ENCODE assay signal across 19 cellular contexts in the genomic region with DNA sequence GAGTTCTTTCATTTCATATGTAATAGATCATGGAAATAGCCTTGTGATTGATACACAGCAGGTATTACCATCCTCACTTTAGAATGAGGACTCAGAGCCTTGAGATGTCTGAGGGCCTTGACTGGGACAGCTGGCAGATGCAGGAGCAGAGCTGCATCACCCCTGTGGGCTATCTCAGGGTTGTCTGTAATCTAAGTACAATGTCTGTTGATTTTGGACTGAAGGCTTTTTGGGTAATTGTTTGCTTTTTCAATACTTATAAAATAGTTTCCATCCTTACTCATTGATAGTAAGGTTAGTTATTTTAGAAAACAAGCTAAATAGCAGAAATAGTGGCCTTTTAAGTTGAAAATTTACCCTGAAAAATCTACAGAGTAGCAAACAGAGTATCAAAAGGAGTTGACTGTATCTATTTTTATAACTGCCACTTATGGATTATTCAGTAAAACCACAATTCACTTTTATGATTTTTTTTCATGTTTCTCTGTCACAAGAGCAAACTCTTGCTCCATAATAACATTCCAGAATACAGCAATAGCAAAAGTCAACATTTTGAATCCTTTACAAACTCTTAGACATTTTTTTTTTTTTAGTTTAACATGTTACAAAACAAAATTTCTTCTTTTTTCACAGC.
DNase-seq lines count a peak whose midpoint lies in the region; ATAC-seq and TF ChIP-seq lines count a peak whose summit lies in the region.
"Had no signal": no experiment of that assay in that cellular context is flagged by ENCODE, and none has a peak within 500 bp of the region (broad histone marks: within the 10 kb centered on the region; RNA-seq: fewer than 3 reads in every experiment).

No MANE protein-coding gene starts in this region.

- H3K9ac ChIP-seq in IMR-90 (ENCODE audit: low read depth, low read length) (no peak overlapping the region), subcutaneous abdominal adipose tissue (ENCODE audit: low read length in 5 of 5) (no peak overlapping the region), trophoblast cell (ENCODE audit: low read length) (no peak overlapping the region)
- H3K9ac ChIP-seq: BLaER1, GM23248, KMS-11 had no signal

- H4K5ac ChIP-seq in IMR-90 (ENCODE audit: low read depth, low read length), result no peak overlapping the region

- ATAC-seq in IMR-90 (ENCODE audit: low read depth) (peak; percentile 86), HG02981 (IDR thresholded peaks at IDR 0.05; ENCODE audit: unreplicated experiment) (no peak)
- ATAC-seq: CD8-positive, alpha-beta T cell; Panc1 had no signal

- H4K8ac ChIP-seq in IMR-90 (ENCODE audit: low read depth in 2 of 2, low read length in 2 of 2) (no peak overlapping the region), trophoblast cell (ENCODE audit: low read depth, low read length) (no peak overlapping the region)

- H3K4me1 ChIP-seq in IMR-90 (ENCODE audit: control insufficient read depth, insufficient read depth, low read length), result peaks cover 5% of the 10 kb centered on the region
- H3K4me1 ChIP-seq in subcutaneous abdominal adipose tissue (ENCODE audit: control insufficient read depth in 5 of 5, insufficient read depth in 5 of 5, low read length in 5 of 5), result peaks cover 0 to 8% (median 0%) of the 10 kb centered on the region in 5 donors
- H3K4me1 ChIP-seq in trophoblast cell (ENCODE audit: control insufficient read depth in 1 of 2, insufficient read depth in 2 of 2, low read length in 2 of 2), result peaks cover 0 to under 1% of the 10 kb centered on the region in 2 experiments

- in situ Hi-C loops in IMR-90 (cut with MboI; ENCODE audit: low sequenced_read_pairs) (no loop called here), brain microvascular endothelial cell (cut with HindIII; ENCODE audit: low pct_ligation_motif_present, low sequenced_read_pairs) (no loop called here)

- no peak for TF ChIP-seq RAD21 in IMR-90 (IDR thresholded peaks at IDR 0.05; ENCODE audit: low read length)

- no peaks in the 10 kb centered on the region for H3K36me3 ChIP-seq in IMR-90 (ENCODE audit: control insufficient read depth, insufficient read depth, low read length)
- no peaks in the 10 kb centered on the region for H3K36me3 ChIP-seq in brain microvascular endothelial cell (replicated peaks)
- H3K36me3 ChIP-seq in subcutaneous abdominal adipose tissue (ENCODE audit: control insufficient read depth in 5 of 5, insufficient read depth in 5 of 5, low read length in 5 of 5), result no peaks in the 10 kb centered on the region
- H3K36me3 ChIP-seq in trophoblast cell (ENCODE audit: control insufficient read depth in 1 of 2, insufficient read depth in 2 of 2, low read length in 2 of 2), result no peaks in the 10 kb centered on the region
- H3K36me3 ChIP-seq: BLaER1 had no signal

- POLR2A ChIA-PET in IMR-90 (lab: Charles Lee; ENCODE audit: unreplicated experiment), result no interaction called here

- H3K4me3 ChIP-seq in IMR-90 (ENCODE audit: insufficient read depth, low read depth, low read length) (no peak overlapping the region), brain microvascular endothelial cell (ENCODE audit: low read depth, low read length) (no peak overlapping the region), fibroblast of the aortic adventitia (ENCODE audit: low read depth, low read length) (no peak overlapping the region), subcutaneous abdominal adipose tissue (ENCODE audit: low read depth in 1 of 5, low read length in 5 of 5) (no peak overlapping the region), trophoblast cell (ENCODE audit: low read depth, low read length) (no peak overlapping the region)
- H3K4me3 ChIP-seq: BLaER1, GM23248 had no signal

- no peak for TF ChIP-seq CTCF in IMR-90 (conservative IDR thresholded peaks at IDR 0.05; ENCODE audit: low read depth, low read length)
- TF ChIP-seq CTCF in brain microvascular endothelial cell (IDR thresholded peaks at IDR 0.05; ENCODE audit: low read depth, low read length, missing control alignments), result no peak
- no peak for TF ChIP-seq CTCF in fibroblast of the aortic adventitia (IDR thresholded peaks at IDR 0.05; ENCODE audit: insufficient read depth, low read length)

- no peak overlapping the region for H2BK15ac ChIP-seq in IMR-90 (ENCODE audit: low read depth, low read length)

- no TSS peak for BruUV-seq in IMR-90 (replicated peaks; lab: Mats Ljungman, UMichigan)

- H3K4me2 ChIP-seq in IMR-90 (ENCODE audit: low read depth, low read length), result 0 out of 2 replicates have a peak overlapping the region, but pooled peaks have one; percentile 27
- H3K4me2 ChIP-seq in trophoblast cell (ENCODE audit: low read length), result no peak overlapping the region
- H3K4me2 ChIP-seq: BLaER1, KMS-11 had no signal

- intact Hi-C loops in IMR-90 (cut with micrococcal nuclease), result no loop called here

- peak; percentile 67 for DNase-seq in IMR-90
- DNase-seq in brain microvascular endothelial cell, result peak; percentile 53
- DNase-seq in fibroblast of the aortic adventitia (ENCODE audit: low read depth), result peak; percentile 50
- DNase-seq in AG20443 (ENCODE audit: low spot score), result no peak
- DNase-seq in trophoblast cell, result no peak
- no peak for DNase-seq in pons (ENCODE audit: low spot score)
- DNase-seq: CD8-positive, alpha-beta T cell; GM23248; HCEC 1CT; NCI-H1092; NCI-H146; NCI-H2081 treated with DMSO at 0.1 percent for 48 hours; NCI-H2227 treated with DMSO at 0.1 percent for 48 hours; NCI-H524 treated with DMSO at 0.1 percent for 48 hours had no signal

- H3K79me2 ChIP-seq in trophoblast cell (ENCODE audit: control insufficient read depth, insufficient read depth, low read length, poor library complexity), result no peaks in the 10 kb centered on the region

- H3K4ac ChIP-seq in IMR-90 (ENCODE audit: low read depth, low read length) (no peak overlapping the region), trophoblast cell (ENCODE audit: low read depth, low read length) (no peak overlapping the region)

- H4K12ac ChIP-seq in trophoblast cell (ENCODE audit: low read depth, low read length), result no peak overlapping the region

- H4K20me1 ChIP-seq in IMR-90 (ENCODE audit: insufficient read depth, low read length), result no peaks in the 10 kb centered on the region
- H4K20me1 ChIP-seq: BLaER1 had no signal

- H2BK20ac ChIP-seq in IMR-90 (ENCODE audit: low read depth, low read length), result no peak overlapping the region

- no peak overlapping the region for H3K56ac ChIP-seq in IMR-90 (ENCODE audit: extremely low read depth, insufficient read depth, low read length)

- H2AFZ ChIP-seq in IMR-90 (replicated peaks; ENCODE audit: low read length, poor library complexity), result no peak overlapping the region
- H2AFZ ChIP-seq in trophoblast cell (ENCODE audit: insufficient read depth, low read length, poor library complexity), result no peak overlapping the region
- H2AFZ ChIP-seq: GM23248 had no signal

- H2AK5ac ChIP-seq in IMR-90 (ENCODE audit: low read depth, low read length) (no peak overlapping the region), trophoblast cell (ENCODE audit: low read length) (no peak overlapping the region)

- no peak overlapping the region for H2BK12ac ChIP-seq in trophoblast cell (ENCODE audit: low read length)

- H3K14ac ChIP-seq in IMR-90 (replicated peaks; ENCODE audit: low read depth, low read length) (no peak overlapping the region), trophoblast cell (ENCODE audit: low read length) (no peak overlapping the region)

- dilution Hi-C loops in IMR-90 (cut with HindIII; ENCODE audit: low sequenced_read_pairs, unreplicated experiment), result no loop called here

- H2BK120ac ChIP-seq in IMR-90 (ENCODE audit: low read depth, low read length), result no peak overlapping the region; the same call in 1 of the 2 replicates
- no peak overlapping the region for H2BK120ac ChIP-seq in trophoblast cell (ENCODE audit: insufficient read depth, low read length, poor library complexity)

- no peaks in the 10 kb centered on the region for H3K79me1 ChIP-seq in IMR-90 (ENCODE audit: low read depth in 1 of 2, low read length in 2 of 2)
- H3K79me1 ChIP-seq in trophoblast cell (ENCODE audit: low read length), result peaks cover under 1% of the 10 kb centered on the region

- peak overlapping the region; percentile 40 for H2BK5ac ChIP-seq in IMR-90 (ENCODE audit: low read depth, low read length, poor library complexity, severe bottlenecking)
- no peak overlapping the region for H2BK5ac ChIP-seq in trophoblast cell (ENCODE audit: low read depth, low read length, poor library complexity)

- H3K27ac ChIP-seq in IMR-90 (ENCODE audit: insufficient read depth, low read length), result peak overlapping the region; percentile 50; the same call in 1 of the 2 replicates
- no peak overlapping the region for H3K27ac ChIP-seq in brain microvascular endothelial cell
- peak overlapping the region; percentile 11 for H3K27ac ChIP-seq in subcutaneous abdominal adipose tissue (ENCODE audit: low read depth, low read length)
- no peak overlapping the region for H3K27ac ChIP-seq in trophoblast cell (ENCODE audit: low read depth, low read length)
- H3K27ac ChIP-seq: BLaER1, GM23248, KMS-11 had no signal

- CTCF ChIA-PET in IMR-90 (lab: Yijun Ruan, JAX), result interaction anchor here (0.7 kb wide), 1 partner anchor 63 kb away, joined by 3 read pairs; no protein-coding TSS in a partner anchor

- peaks cover under 1% of the 10 kb centered on the region for H3K9me1 ChIP-seq in IMR-90 (ENCODE audit: insufficient read depth, low read length)

- H3K9me3 ChIP-seq in IMR-90 (ENCODE audit: control insufficient read depth, insufficient read depth, low read length) (no peaks in the 10 kb centered on the region), subcutaneous abdominal adipose tissue (ENCODE audit: control insufficient read depth in 5 of 5, low read length in 5 of 5) (no peaks in the 10 kb centered on the region), trophoblast cell (ENCODE audit: insufficient read depth, low read depth, low read length) (no peaks in the 10 kb centered on the region)
- H3K9me3 ChIP-seq: BLaER1 had no signal

- H3K27me3 ChIP-seq in IMR-90 (ENCODE audit: control insufficient read depth, insufficient read depth, low read length) (no peaks in the 10 kb centered on the region), brain microvascular endothelial cell (replicated peaks) (no peaks in the 10 kb centered on the region), subcutaneous abdominal adipose tissue (ENCODE audit: control insufficient read depth in 5 of 5, insufficient read depth in 4 of 5, low read length in 5 of 5) (no peaks in the 10 kb centered on the region), trophoblast cell (ENCODE audit: insufficient read depth, low read length) (no peaks in the 10 kb centered on the region)
- H3K27me3 ChIP-seq: BLaER1 had no signal

- no peak overlapping the region; the same call in 1 of the 2 replicates for H3K18ac ChIP-seq in IMR-90 (ENCODE audit: low read depth, low read length)
- H3K18ac ChIP-seq in trophoblast cell (ENCODE audit: low read length), result no peak overlapping the region

- H3K23ac ChIP-seq in IMR-90 (ENCODE audit: low read depth, low read length) (no peak overlapping the region), trophoblast cell (ENCODE audit: low read length) (no peak overlapping the region)

- H4K91ac ChIP-seq in IMR-90 (ENCODE audit: insufficient read depth, low read depth, low read length) (no peak overlapping the region), trophoblast cell (ENCODE audit: low read depth, low read length) (no peak overlapping the region)

- H2AK9ac ChIP-seq in IMR-90 (replicated peaks; ENCODE audit: low read depth, low read length, poor library complexity), result no peak overlapping the region

- no peak for TF ChIP-seq POLR2A in IMR-90 (IDR thresholded peaks at IDR 0.05; ENCODE audit: low read depth, low read length)

Comparison
In these comparisons a context has a peak if more than half of its experiments do, and no peak if none do; other contexts are left out.
1. DNase-seq: peak in IMR-90 (single experiment), brain microvascular endothelial cell (single experiment) and fibroblast of the aortic adventitia (single experiment); none in AG20443 (single experiment), trophoblast cell (0 of 2) and pons (single experiment).
2. H3K27ac ChIP-seq: peak in IMR-90 (single experiment) and subcutaneous abdominal adipose tissue (single experiment); none in brain microvascular endothelial cell (single experiment) and trophoblast cell (single experiment).